ENCODE assay signal across 1 cellular context in genomic region chr5:163451489-163451888, GRCh38.
TF ChIP-seq lines count a peak whose summit lies in the region.

No MANE protein-coding gene starts in this region.

TF ChIP-seq in HepG2, 621 proteins besides CTCF, POLR2A, EP300 and RAD21:
- TF ChIP-seq PRPF4 (IDR thresholded peaks at IDR 0.05; ENCODE audit: low read depth, low read length, poor library complexity, severe bottlenecking): no peak
- TF ChIP-seq MLXIP (CRISPR knock-in tag; IDR thresholded peaks at IDR 0.05; ENCODE audit: borderline replicate concordance): no peak
- TF ChIP-seq GLI4 (CRISPR knock-in tag; IDR thresholded peaks at IDR 0.05; ENCODE audit: borderline replicate concordance): no peak
- no peak for TF ChIP-seq DPF2 (CRISPR knock-in tag; IDR thresholded peaks at IDR 0.05; ENCODE audit: borderline replicate concordance, low read depth)
- no peak for TF ChIP-seq YEATS4 (CRISPR knock-in tag; IDR thresholded peaks at IDR 0.05; ENCODE audit: borderline replicate concordance)
- no peak for TF ChIP-seq CENPT (CRISPR knock-in tag; IDR thresholded peaks at IDR 0.05; ENCODE audit: low read depth)
- TF ChIP-seq BCLAF1 (IDR thresholded peaks at IDR 0.05): no peak
- no peak for TF ChIP-seq NR0B2 (CRISPR knock-in tag; IDR thresholded peaks at IDR 0.05)
- no peak for TF ChIP-seq HDAC2 (CRISPR knock-in tag; IDR thresholded peaks at IDR 0.05)
- TF ChIP-seq ZFAT (CRISPR knock-in tag; conservative IDR thresholded peaks at IDR 0.05): no peak
- no peak for TF ChIP-seq ZBTB49 (CRISPR knock-in tag; IDR thresholded peaks at IDR 0.05; ENCODE audit: borderline replicate concordance)
- no peak for TF ChIP-seq POGK (CRISPR knock-in tag; conservative IDR thresholded peaks at IDR 0.05)
- TF ChIP-seq SMYD3 (CRISPR knock-in tag; IDR thresholded peaks at IDR 0.05): no peak
- no peak for TF ChIP-seq GATA4 (IDR thresholded peaks at IDR 0.05; ENCODE audit: borderline replicate concordance, low read depth)
- TF ChIP-seq ARNT (IDR thresholded peaks at IDR 0.05): no peak
